In genomic region chr6:38856490-38856889, GRCh38 we compare ENCODE assay signal across 30 cellular contexts.
"Had no signal": no experiment of that assay in that cellular context is flagged by ENCODE, and none has a peak within 500 bp of the region (broad histone marks: within the 10 kb centered on the region; RNA-seq: fewer than 3 reads in every experiment).

No MANE protein-coding gene starts in this region.

- FAIRE-seq: bronchial epithelial cell, TTC549 had no signal

- H3K27me3 ChIP-seq: ascending aorta, cardiac muscle cell had no signal

- H3K4me3 ChIP-seq: ascending aorta, cardiac muscle cell had no signal

- H3K4me1 ChIP-seq: ascending aorta had no signal

- DNase-seq: activated B cell treated with CpG ODN at 0.5 μM for 24 hours; activated CD4-positive, alpha-beta memory T cell treated with anti-CD3 and anti-CD28 coated beads for 36 hours; activated CD4-positive, alpha-beta T cell treated with anti-CD3 and anti-CD28 coated beads for 4 hours; activated CD4-positive, alpha-beta T cell treated with anti-CD3 and anti-CD28 coated beads, Interleukin-2, amount 10 ng/mL, durations not matched to agents 24 days and 14 days; activated CD4-positive, alpha-beta T cell treated with anti-CD3 and anti-CD28 coated beads, Interleukin-2, amount 50 U/mL, for 1 hour; activated CD4-positive, alpha-beta T cell treated with anti-CD3 and anti-CD28 coated beads, Interleukin-2, amount 50 U/mL, for 4 hours; activated CD4-positive, CD25-positive, alpha-beta regulatory T cell treated with anti-CD3 and anti-CD28 coated beads, Interleukin-2, amount 50 U/mL, for 72 hours; activated CD8-positive, alpha-beta memory T cell treated with anti-CD3 and anti-CD28 coated beads, Interleukin-2, amount 50 U/mL, for 4 hours; activated CD8-positive, alpha-beta T cell treated with anti-CD3 and anti-CD28 coated beads for 36 hours; activated effector memory CD4-positive, alpha-beta T cell treated with Interleukin-2 at 50 U/mL for 16 hours; activated gamma-delta T cell; activated naive CD4-positive, alpha-beta T cell treated with anti-CD3 and anti-CD28 coated beads, Interleukin-2, amount 10 ng/mL, durations not matched to agents 7 days and 5 days; activated naive CD4-positive, alpha-beta T cell treated with Interleukin-2 at 50 U/mL for 16 hours; activated naive CD8-positive, alpha-beta T cell treated with anti-CD3 and anti-CD28 coated beads, Interleukin-2, amount 10 ng/mL, durations not matched to agents 7 days and 5 days; activated naive CD8-positive, alpha-beta T cell treated with anti-CD3 and anti-CD28 coated beads, Interleukin-2, amount 50 U/mL, for 24 hours; activated T-cell treated with anti-CD3 and anti-CD28 coated beads for 4 hours; activated T-cell treated with anti-CD3 and anti-CD28 coated beads, Interleukin-2, amount 50 U/mL, for 24 hours; activated T-cell treated with anti-CD3 and anti-CD28 coated beads, Interleukin-2, amount 50 U/mL, for 48 hours; amygdala; anterior cingulate cortex; caudate nucleus; SW 1271; T-helper 1 cell; T-helper 2 cell; T-helper 9 cell had no signal

- H3K27ac ChIP-seq: ascending aorta, cardiac muscle cell, VCaP had no signal

- H3K9me3 ChIP-seq: ascending aorta had no signal

- ATAC-seq: activated CD8-positive, alpha-beta T cell treated with anti-CD3 and anti-CD28 coated beads for 36 hours; activated naive CD8-positive, alpha-beta T cell treated with anti-CD3 and anti-CD28 coated beads, Interleukin-2, amount 50 U/mL, for 24 hours had no signal

- H3K36me3 ChIP-seq: ascending aorta, cardiac muscle cell had no signal
